Comparison of ENCODE assay signal across 9 cellular contexts in the genomic region with DNA sequence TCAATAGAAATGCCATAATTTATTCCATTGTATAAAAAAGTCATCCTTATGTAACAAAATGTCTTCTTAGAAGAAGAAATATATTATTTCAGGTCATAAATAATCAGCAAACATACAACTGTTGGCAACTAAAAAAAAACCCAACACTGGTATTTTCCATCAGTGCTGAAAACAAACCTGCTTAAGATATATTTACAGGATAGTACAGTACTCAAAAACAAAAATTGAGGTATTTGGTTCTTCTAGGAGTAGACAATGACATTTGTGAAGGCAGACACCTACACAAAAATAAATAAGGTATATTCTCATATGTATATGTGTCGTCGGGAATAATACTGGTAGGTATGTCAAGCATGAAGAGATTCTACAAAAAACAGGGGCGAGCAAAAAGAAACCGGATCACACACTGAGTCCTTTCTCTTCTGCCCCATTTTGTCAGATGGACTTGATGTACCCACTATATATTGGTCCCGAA. TPM values are rescaled to one million over a fixed set of nuclear protein-coding genes. Genes with fewer than 3 reads are reported as not detected.
A peak's percentile ranks its signal among the peaks of the same experiment; 100 is the strongest.
DNase-seq lines count a peak whose midpoint lies in the region; ATAC-seq and TF ChIP-seq lines count a peak whose summit lies in the region.
"Had no signal": no experiment of that assay in that cellular context is flagged by ENCODE, and none has a peak within 500 bp of the region (broad histone marks: within the 10 kb centered on the region; RNA-seq: fewer than 3 reads in every experiment).

No MANE protein-coding gene starts in this region.

- H3K4me3 ChIP-seq in Panc1 (ENCODE audit: low read depth in 2 of 2, low read length in 2 of 2) (peak overlapping the region; percentile 78 to 97), colonic mucosa (peak overlapping the region; percentile 80), mucosa of stomach (ENCODE audit: low read length) (peak overlapping the region; percentile 88), tibial artery (peak overlapping the region; percentile 78 to 80)

- H3K27me3 ChIP-seq in Panc1 (ENCODE audit: control insufficient read depth, insufficient read depth, low read length) (no peaks in the 10 kb centered on the region), colonic mucosa (no peaks in the 10 kb centered on the region), mucosa of stomach (ENCODE audit: control insufficient read depth, insufficient read depth, low read length) (no peaks in the 10 kb centered on the region), tibial artery (no peaks in the 10 kb centered on the region)

- no peaks in the 10 kb centered on the region for H3K9me3 ChIP-seq in Panc1 (ENCODE audit: control insufficient read depth, insufficient read depth, low read depth, low read length)
- no peaks in the 10 kb centered on the region for H3K9me3 ChIP-seq in colonic mucosa
- H3K9me3 ChIP-seq in mucosa of stomach (ENCODE audit: control insufficient read depth, low read length): no peaks in the 10 kb centered on the region
- H3K9me3 ChIP-seq in tibial artery: no peaks in the 10 kb centered on the region

- BruUV-seq in Panc1 (replicated peaks; lab: Mats Ljungman, UMichigan): no TSS peak

- DNase-seq in Panc1 (ENCODE audit: low read depth, low spot score) (no peak), colonic mucosa (no peak), tibial artery (no peak), NCI-H2029 treated with DMSO at 0.1 percent for 48 hours (lab: John Stamatoyannopoulos, UW) (no peak), NCI-H2196 treated with DMSO at 0.1 percent for 48 hours (lab: John Stamatoyannopoulos, UW; ENCODE audit: unreplicated experiment) (no peak)
- DNase-seq: activated naive CD8-positive, alpha-beta T cell treated with anti-CD3 and anti-CD28 coated beads, Interleukin-2, amount 10 ng/mL, durations not matched to agents 7 days and 5 days; NCI-H1092 treated with DMSO at 0.1 percent for 48 hours had no signal

- H3K4me1 ChIP-seq in Panc1 (ENCODE audit: control insufficient read depth, insufficient read depth, low read length) (peaks cover 52% of the 10 kb centered on the region), colonic mucosa (peaks cover 15% of the 10 kb centered on the region), mucosa of stomach (ENCODE audit: control insufficient read depth, insufficient read depth, low read length) (peaks cover 65% of the 10 kb centered on the region), tibial artery (peaks cover under 1 to 36% (median 12%) of the 10 kb centered on the region in 4 donors)

- ATAC-seq in Panc1 (no peak), HG03520 (IDR thresholded peaks at IDR 0.05; ENCODE audit: unreplicated experiment) (no peak)

- TF ChIP-seq CTCF in Panc1 (IDR thresholded peaks at IDR 0.05) (no peak), colonic mucosa (IDR thresholded peaks at IDR 0.05) (no peak), tibial artery (IDR thresholded peaks at IDR 0.05) (no peak)

- CTCF ChIA-PET in Panc1 (lab: Charles Lee): no interaction called here

- H3K27ac ChIP-seq in Panc1 (ENCODE audit: low read length) (peak overlapping the region; percentile 94), colonic mucosa (peak overlapping the region; percentile 100), tibial artery (peak overlapping the region; percentile 96 to 98)

- intact Hi-C loops in Panc1 (cut with micrococcal nuclease; ENCODE audit: unreplicated experiment) (loop anchor here (5.0 kb wide), 1 partner anchor 36 kb away; no protein-coding TSS in a partner anchor), colonic mucosa (cut with DNase I) (no loop called here), tibial artery (cut with DNase I; ENCODE audit: low total_unique reads) (no loop called here)

- H3K36me3 ChIP-seq in Panc1 (ENCODE audit: control insufficient read depth, insufficient read depth, low read length) (peaks cover 17% of the 10 kb centered on the region), colonic mucosa (peaks cover 12% of the 10 kb centered on the region), mucosa of stomach (ENCODE audit: control insufficient read depth, insufficient read depth, low read length) (peaks cover 27% of the 10 kb centered on the region), tibial artery (peaks cover 33 to 38% (median 35%) of the 10 kb centered on the region in 3 donors)

- in situ Hi-C loops in Panc1 (cut with HindIII; ENCODE audit: low pct_unique_long_range_greater_than_20kb, low sequenced_read_pairs): no loop called here

- H3K9ac ChIP-seq in colonic mucosa (ENCODE audit: low read depth in 2 of 2, low read length in 2 of 2): peak overlapping the region; percentile 100
- H3K9ac ChIP-seq in mucosa of stomach (ENCODE audit: low read length): peak overlapping the region; percentile 98

- POLR2A ChIA-PET in Panc1 (lab: Charles Lee): no interaction called here

RNA-seq across cellular contexts. Expression of a gene that starts 2.9 kb away (rescaled TPM):
- total RNA-seq in Panc1 (2021; ENCODE audit: unreplicated experiment) (79.9 TPM), colonic mucosa (100 to 1,000 TPM in 1 of 2 donors, 10 to 100 TPM in 1; 61.7 to 102 TPM)
- 65.0 TPM for polyA plus RNA-seq in Panc1 (2012; ENCODE audit: insufficient read length)
